Comparison of ENCODE assay signal across 18 cellular contexts in the genomic region with DNA sequence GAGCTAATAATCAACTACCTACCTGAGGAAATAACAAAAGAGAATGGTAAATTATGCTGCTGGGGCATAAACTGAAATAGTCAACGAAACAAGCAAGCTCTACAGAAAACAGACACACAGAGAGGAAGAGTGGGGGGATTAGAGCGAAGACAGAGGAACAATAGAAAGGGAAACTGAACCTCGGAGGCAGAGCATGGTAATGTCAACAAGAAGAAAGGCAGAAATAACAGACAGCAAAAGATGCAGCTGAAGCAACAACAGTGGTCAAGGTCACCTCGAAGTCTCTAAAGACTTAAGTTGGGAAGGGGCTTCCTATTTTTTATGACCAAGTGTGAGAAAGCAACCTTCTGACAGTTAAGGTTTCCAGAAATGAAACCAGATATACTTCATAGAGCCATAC.
"Had no signal": no experiment of that assay in that cellular context is flagged by ENCODE, and none has a peak within 500 bp of the region (broad histone marks: within the 10 kb centered on the region; RNA-seq: fewer than 3 reads in every experiment).

No MANE protein-coding gene starts in this region.

- DNase-seq: activated CD4-positive, alpha-beta T cell treated with anti-CD3 and anti-CD28 coated beads for 1 hour; activated CD4-positive, alpha-beta T cell treated with anti-CD3 and anti-CD28 coated beads, Interleukin-2, amount 50 U/mL, for 4 hours; activated naive CD4-positive, alpha-beta T cell treated with Interleukin-2 at 50 U/mL for 16 hours; activated naive CD8-positive, alpha-beta T cell treated with anti-CD3 and anti-CD28 coated beads, Interleukin-2, amount 50 U/mL, for 24 hours; aorta; esophagus squamous epithelium; hippocampal formation; midbrain; pancreas; sigmoid colon; stimulated activated CD4-positive, alpha-beta T cell treated with anti-CD3 and anti-CD28 coated beads, Interleukin-2, amount 100 ng/mL, for 24 hours; T-cell; T1000 had no signal

- H3K27me3 Mint-ChIP-seq: activated naive CD8-positive, alpha-beta T cell treated with anti-CD3 and anti-CD28 coated beads, Interleukin-2, amount 50 U/mL, for 24 hours; activated T-helper 17 cell treated with anti-CD3 and anti-CD28 coated beads, Interleukin-2, amount 50 U/mL, for 72 hours; T-cell had no signal

- H3K27ac Mint-ChIP-seq: activated naive CD8-positive, alpha-beta T cell treated with anti-CD3 and anti-CD28 coated beads, Interleukin-2, amount 50 U/mL, for 24 hours; activated T-helper 17 cell treated with anti-CD3 and anti-CD28 coated beads, Interleukin-2, amount 50 U/mL, for 72 hours; stimulated activated effector memory CD8-positive, alpha-beta T cell treated with anti-CD3 and anti-CD28 coated beads, Interleukin-12 subunit alpha, Interleukin-12 subunit beta, amount 100 ng/mL, for 72 hours; T-cell had no signal

- H3K4me3 ChIP-seq: esophagus squamous epithelium, pancreas, sigmoid colon, thoracic aorta had no signal

- H3K36me3 ChIP-seq: pancreas, thoracic aorta had no signal

- H3K36me3 Mint-ChIP-seq: stimulated activated effector memory CD8-positive, alpha-beta T cell treated with anti-CD3 and anti-CD28 coated beads, Interleukin-12 subunit alpha, Interleukin-12 subunit beta, amount 100 ng/mL, for 72 hours had no signal

- H3K4me1 ChIP-seq: pancreas had no signal

- H3K9me3 Mint-ChIP-seq: activated naive CD8-positive, alpha-beta T cell treated with anti-CD3 and anti-CD28 coated beads, Interleukin-2, amount 50 U/mL, for 24 hours; activated T-helper 17 cell treated with anti-CD3 and anti-CD28 coated beads, Interleukin-2, amount 50 U/mL, for 72 hours; stimulated activated effector memory CD8-positive, alpha-beta T cell treated with anti-CD3 and anti-CD28 coated beads, Interleukin-12 subunit alpha, Interleukin-12 subunit beta, amount 100 ng/mL, for 72 hours; T-cell had no signal

- H3K4me3 Mint-ChIP-seq: activated naive CD8-positive, alpha-beta T cell treated with anti-CD3 and anti-CD28 coated beads, Interleukin-2, amount 50 U/mL, for 24 hours; activated T-helper 17 cell treated with anti-CD3 and anti-CD28 coated beads, Interleukin-2, amount 50 U/mL, for 72 hours; stimulated activated effector memory CD8-positive, alpha-beta T cell treated with anti-CD3 and anti-CD28 coated beads, Interleukin-12 subunit alpha, Interleukin-12 subunit beta, amount 100 ng/mL, for 72 hours; T-cell had no signal

- H3K27ac ChIP-seq: esophagus squamous epithelium, pancreas, sigmoid colon, thoracic aorta, VCaP had no signal

- FAIRE-seq: keratinocyte, pancreas had no signal

- H3K9me3 ChIP-seq: esophagus squamous epithelium, pancreas, sigmoid colon, thoracic aorta had no signal

- H3K27me3 ChIP-seq: esophagus squamous epithelium, pancreas, sigmoid colon had no signal

- H3K4me1 Mint-ChIP-seq: activated naive CD8-positive, alpha-beta T cell treated with anti-CD3 and anti-CD28 coated beads, Interleukin-2, amount 50 U/mL, for 24 hours; activated T-helper 17 cell treated with anti-CD3 and anti-CD28 coated beads, Interleukin-2, amount 50 U/mL, for 72 hours; stimulated activated effector memory CD8-positive, alpha-beta T cell treated with anti-CD3 and anti-CD28 coated beads, Interleukin-12 subunit alpha, Interleukin-12 subunit beta, amount 100 ng/mL, for 72 hours; T-cell had no signal
